Comparison of ENCODE assay signal across 16 cellular contexts in genomic region chr16:2404099-2404498, GRCh38.
"Had no signal": no experiment of that assay in that cellular context is flagged by ENCODE, and none has a peak within 500 bp of the region (broad histone marks: within the 10 kb centered on the region; RNA-seq: fewer than 3 reads in every experiment).

No MANE protein-coding gene starts in this region.

- H3K36me3 ChIP-seq: cardiac muscle cell, neural progenitor cell, ovary, sigmoid colon, thoracic aorta had no signal

- H2AFZ ChIP-seq: hepatocyte, neural progenitor cell had no signal

- DNase-seq: activated CD4-positive, alpha-beta T cell treated with anti-CD3 and anti-CD28 coated beads, Interleukin-2, amount 50 U/mL, for 4 hours; activated CD4-positive, CD25-positive, alpha-beta regulatory T cell treated with anti-CD3 and anti-CD28 coated beads, Interleukin-2, amount 50 U/mL, for 72 hours; activated naive CD4-positive, alpha-beta T cell treated with anti-CD3 and anti-CD28 coated beads, Interleukin-2, amount 10 ng/mL, durations not matched to agents 7 days and 5 days; mammary epithelial cell; naive B cell; ovary; sigmoid colon; stimulated activated CD4-positive, alpha-beta T cell treated with anti-CD3 and anti-CD28 coated beads, Interleukin-1b, Interleukin-23, amount 100 ng/mL, for 48 hours had no signal

- H3K4me3 ChIP-seq: cardiac muscle cell, hepatocyte, neural progenitor cell, ovary, sigmoid colon, thoracic aorta had no signal

- H3K4me1 ChIP-seq: neural progenitor cell, sigmoid colon had no signal

- H3K4me1 Mint-ChIP-seq: naive B cell, neural progenitor cell had no signal

- H3K36me3 Mint-ChIP-seq: activated naive CD4-positive, alpha-beta T cell treated with anti-CD3 and anti-CD28 coated beads, Interleukin-2, amount 10 ng/mL, durations not matched to agents 7 days and 5 days; naive B cell; neural progenitor cell had no signal

- H3K9ac ChIP-seq: neural progenitor cell had no signal

- H3K4me2 ChIP-seq: hepatocyte, neural progenitor cell had no signal

- H3K27me3 ChIP-seq: cardiac muscle cell, hepatocyte, neural progenitor cell, ovary, sigmoid colon had no signal

- H3K4me3 Mint-ChIP-seq: activated naive CD4-positive, alpha-beta T cell treated with anti-CD3 and anti-CD28 coated beads, Interleukin-2, amount 10 ng/mL, durations not matched to agents 7 days and 5 days; naive B cell; neural progenitor cell had no signal

- H3K79me2 ChIP-seq: hepatocyte had no signal

- H3K9me3 ChIP-seq: ovary, sigmoid colon, thoracic aorta had no signal

- H3K27ac ChIP-seq: cardiac muscle cell, hepatocyte, neural progenitor cell, ovary, sigmoid colon, thoracic aorta had no signal

- H3K27ac Mint-ChIP-seq: activated naive CD4-positive, alpha-beta T cell treated with anti-CD3 and anti-CD28 coated beads, Interleukin-2, amount 10 ng/mL, durations not matched to agents 7 days and 5 days; activated T-helper 2 cell treated with anti-CD3 and anti-CD28 coated beads, Interferon-gamma antibody, Interleukin-2, Interleukin-4, amounts not matched to agents 10 μg/mL and 5 μg/mL and 100 μg/mL, durations not matched to agents 14 hours and 24 hours and 36 hours; naive B cell; neural progenitor cell had no signal

- H3K9me3 Mint-ChIP-seq: activated naive CD4-positive, alpha-beta T cell treated with anti-CD3 and anti-CD28 coated beads, Interleukin-2, amount 10 ng/mL, durations not matched to agents 7 days and 5 days; activated T-helper 2 cell treated with anti-CD3 and anti-CD28 coated beads, Interferon-gamma antibody, Interleukin-2, Interleukin-4, amounts not matched to agents 10 μg/mL and 5 μg/mL and 100 μg/mL, durations not matched to agents 14 hours and 24 hours and 36 hours; naive B cell; neural progenitor cell had no signal

- FAIRE-seq: endometrium, keratinocyte, urothelium cell line had no signal
